25 cellular contexts compared by ENCODE assay signal in genomic region chr16:28319476-28320022, GRCh38. TPM values are rescaled to one million over a fixed set of nuclear protein-coding genes. Genes with fewer than 3 reads are reported as not detected.
"Had no signal": no experiment of that assay in that cellular context is flagged by ENCODE, and none has a peak within 500 bp of the region (broad histone marks: within the 10 kb centered on the region; RNA-seq: fewer than 3 reads in every experiment).

No MANE protein-coding gene starts in this region.

- H3K36me3 Mint-ChIP-seq: memory B cell had no signal

- ATAC-seq: esophagus mucosa, gastrocnemius medialis, heart left ventricle, left ventricle myocardium superior, pancreas, sciatic nerve had no signal

- DNase-seq: central memory CD4-positive, alpha-beta T cell; colonic mucosa; effector CD8-positive, alpha-beta T cell; endodermal cell; foreskin fibroblast; gastrocnemius medialis; heart left ventricle; left ventricle myocardium superior; occipital lobe; pancreas; stimulated activated CD4-positive, alpha-beta T cell treated with anti-CD3 and anti-CD28 coated beads, Interleukin-12 subunit alpha, Interleukin-12 subunit beta, amount 100 ng/mL, for 4 hours; stimulated activated CD4-positive, alpha-beta T cell treated with anti-CD3 and anti-CD28 coated beads, Interleukin-1b, Interleukin-23, amount 100 ng/mL, for 48 hours; stimulated activated CD4-positive, alpha-beta T cell treated with anti-CD3 and anti-CD28 coated beads, Interleukin-4, amount 100 ng/mL, for 1 hour; stimulated activated CD8-positive, alpha-beta memory T cell treated with anti-CD3 and anti-CD28 coated beads, Interleukin-4, amount 100 ng/mL, for 48 hours; stimulated activated naive CD4-positive, alpha-beta T cell treated with Interleukin-2 at 50 U/mL for 16 hours; stomach; testis; tibial artery had no signal

- H3K9me3 Mint-ChIP-seq: dendritic cell treated with granulocyte-macrophage colony-stimulating factor and Interleukin-4, amounts not matched to agents 40 ng/mL and 50 ng/mL, for 4 days; endodermal cell; memory B cell; nephron; type B pancreatic cell had no signal

- H3K4me3 Mint-ChIP-seq: dendritic cell treated with granulocyte-macrophage colony-stimulating factor and Interleukin-4, amounts not matched to agents 40 ng/mL and 50 ng/mL, for 4 days; endodermal cell; memory B cell; nephron; type B pancreatic cell had no signal

- H3K27ac Mint-ChIP-seq: dendritic cell treated with granulocyte-macrophage colony-stimulating factor and Interleukin-4, amounts not matched to agents 40 ng/mL and 50 ng/mL, for 4 days; endodermal cell; memory B cell; nephron; type B pancreatic cell had no signal

- H3K27me3 Mint-ChIP-seq: type B pancreatic cell had no signal

- H3K4me1 Mint-ChIP-seq: endodermal cell, nephron had no signal

RNA-seq across cellular contexts. Expression of gene NPIPB6, which starts 43.8 kb away (rescaled TPM):
- total RNA-seq: mononuclear cell, occipital lobe had no signal
